In the genomic region with DNA sequence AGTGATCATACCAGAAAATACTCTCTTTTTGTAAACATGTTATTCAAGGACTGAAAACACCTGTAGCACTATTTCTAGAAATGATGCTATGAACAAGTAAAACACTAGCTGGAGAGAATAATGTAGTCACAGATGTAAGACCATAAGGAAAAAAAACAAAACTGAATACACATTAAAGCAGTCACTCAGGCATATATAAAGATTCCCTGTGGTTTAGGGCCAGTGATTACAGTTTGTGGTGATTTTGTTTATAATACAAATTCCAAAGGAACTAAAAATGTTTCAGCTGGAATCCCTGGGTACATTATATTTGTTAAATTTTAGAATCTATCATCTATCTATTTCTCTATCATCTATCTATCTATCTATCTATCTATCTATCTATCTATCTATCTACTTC, we compare ENCODE assay signal across 25 cellular contexts.
DNase-seq lines count a peak whose midpoint lies in the region; TF ChIP-seq lines count a peak whose summit lies in the region.
"Had no signal": no experiment of that assay in that cellular context is flagged by ENCODE, and none has a peak within 500 bp of the region (broad histone marks: within the 10 kb centered on the region; RNA-seq: fewer than 3 reads in every experiment).

No MANE protein-coding gene starts in this region.

- no peaks in the 10 kb centered on the region for H3K27me3 Mint-ChIP-seq in activated CD4-positive, alpha-beta T cell treated with anti-CD3 and anti-CD28 coated beads, Interleukin-2, amount 10 ng/mL, durations not matched to agents 24 days and 14 days
- H3K27me3 Mint-ChIP-seq: IgD-negative memory B cell had no signal

- H3K4me3 Mint-ChIP-seq in activated CD4-positive, alpha-beta T cell treated with anti-CD3 and anti-CD28 coated beads, Interleukin-2, amount 10 ng/mL, durations not matched to agents 24 days and 14 days: no peak overlapping the region
- H3K4me3 Mint-ChIP-seq: CD8-positive, alpha-beta T cell; IgD-negative memory B cell had no signal

- peaks cover 63% of the 10 kb centered on the region for H3K4me1 ChIP-seq in HUES48 (ENCODE audit: control insufficient read depth, insufficient read depth, low read length)
- H3K4me1 ChIP-seq in iPS-18a (ENCODE audit: control insufficient read depth, low read depth, low read length): peaks cover 46% of the 10 kb centered on the region
- no peaks in the 10 kb centered on the region for H3K4me1 ChIP-seq in ovary (ENCODE audit: insufficient read depth)
- H3K4me1 ChIP-seq: A549, SJCRH30 had no signal

- H3K36me3 Mint-ChIP-seq in activated CD4-positive, alpha-beta T cell treated with anti-CD3 and anti-CD28 coated beads, Interleukin-2, amount 10 ng/mL, durations not matched to agents 24 days and 14 days (ENCODE audit: low read depth): no peaks in the 10 kb centered on the region
- H3K36me3 Mint-ChIP-seq: CD8-positive, alpha-beta T cell; IgD-negative memory B cell had no signal

- H3K4me1 Mint-ChIP-seq in activated CD4-positive, alpha-beta T cell treated with anti-CD3 and anti-CD28 coated beads, Interleukin-2, amount 10 ng/mL, durations not matched to agents 24 days and 14 days: no peaks in the 10 kb centered on the region
- H3K4me1 Mint-ChIP-seq: IgD-negative memory B cell had no signal

- TF ChIP-seq CTCF in WERI-Rb-1 (IDR thresholded peaks at IDR 0.05; ENCODE audit: low read depth, low read length) (no peak), ovary (IDR thresholded peaks at IDR 0.05) (no peak)

- H3K27me3 ChIP-seq in HUES48 (ENCODE audit: control insufficient read depth, insufficient read depth, low read length) (no peaks in the 10 kb centered on the region), iPS-18a (ENCODE audit: control insufficient read depth, insufficient read depth, low read length) (no peaks in the 10 kb centered on the region), WERI-Rb-1 (ENCODE audit: insufficient read depth, low read depth, severe bottlenecking) (peaks cover 86% of the 10 kb centered on the region), ovary (no peaks in the 10 kb centered on the region)
- H3K27me3 ChIP-seq: BLaER1 treated with 17β-estradiol and CSF1 and Interleukin-3, amounts not matched to agents 10 nM and 100 nM; SJCRH30 had no signal

- H3K27ac Mint-ChIP-seq in activated CD4-positive, alpha-beta T cell treated with anti-CD3 and anti-CD28 coated beads, Interleukin-2, amount 10 ng/mL, durations not matched to agents 24 days and 14 days: no peak overlapping the region
- H3K27ac Mint-ChIP-seq: CD8-positive, alpha-beta T cell; IgD-negative memory B cell had no signal

- TF ChIP-seq EP300 in ovary (IDR thresholded peaks at IDR 0.05): no peak

- intact Hi-C loops in activated CD4-positive, alpha-beta T cell treated with anti-CD3 and anti-CD28 coated beads, Interleukin-2, amount 10 ng/mL, durations not matched to agents 24 days and 14 days (cut with micrococcal nuclease): no loop called here
- intact Hi-C loops in ovary (cut with DNase I): no loop called here

- H3K27ac ChIP-seq in HUES48 (ENCODE audit: low read depth, low read length) (peak overlapping the region; percentile 89), iPS-18a (ENCODE audit: low read length) (peak overlapping the region; percentile 88), WERI-Rb-1 (no peak overlapping the region), ovary (no peak overlapping the region)
- H3K27ac ChIP-seq: A549; BLaER1 treated with 17β-estradiol and CSF1 and Interleukin-3, amounts not matched to agents 10 nM and 100 nM; KMS-11; PC-9; SJCRH30 had no signal

- DNase-seq in SW480 (ENCODE audit: low spot score): peak; percentile 11
- DNase-seq in renal cortical epithelial cell (ENCODE audit: low read depth): peak; percentile 26
- DNase-seq in activated CD4-positive, alpha-beta T cell treated with anti-CD3 and anti-CD28 coated beads, Interleukin-2, amount 10 ng/mL, durations not matched to agents 24 days and 14 days: no peak
- DNase-seq in WERI-Rb-1: no peak
- DNase-seq in ovary: no peak
- DNase-seq: AML-193; Calu3; CD8-positive, alpha-beta T cell; DMS79 treated with DMSO at 0.1 percent for 48 hours; GF-D8; NCI-H1417 treated with DMSO at 0.1 percent for 48 hours; NCI-H187; NCI-H2107; NCI-H446; NCI-H524 treated with DMSO at 0.1 percent for 48 hours; NCI-H82; NK-92 treated with Interleukin-12 subunit alpha and Interleukin-12 subunit beta, amount 100 ng/mL, for 24 hours; PC-9; SJCRH30 had no signal

- H3K9me3 Mint-ChIP-seq in activated CD4-positive, alpha-beta T cell treated with anti-CD3 and anti-CD28 coated beads, Interleukin-2, amount 10 ng/mL, durations not matched to agents 24 days and 14 days: no peaks in the 10 kb centered on the region

- H3K9ac ChIP-seq in HUES48 (ENCODE audit: low read depth, low read length) (no peak overlapping the region; the same call in 1 of the 2 replicates), iPS-18a (ENCODE audit: low read length) (peak overlapping the region; percentile 14)
- H3K9ac ChIP-seq: BLaER1 treated with 17β-estradiol and CSF1 and Interleukin-3, amounts not matched to agents 10 nM and 100 nM; KMS-11 had no signal

- H3K9me3 ChIP-seq in HUES48 (ENCODE audit: control insufficient read depth, insufficient read depth, low read length) (no peaks in the 10 kb centered on the region), iPS-18a (ENCODE audit: control insufficient read depth, low read depth, low read length) (no peaks in the 10 kb centered on the region), WERI-Rb-1 (ENCODE audit: severe bottlenecking) (no peaks in the 10 kb centered on the region), ovary (no peaks in the 10 kb centered on the region)
- H3K9me3 ChIP-seq: A549; BLaER1 treated with 17β-estradiol and CSF1 and Interleukin-3, amounts not matched to agents 10 nM and 100 nM; SJCRH30 had no signal

- no peaks in the 10 kb centered on the region for H3K36me3 ChIP-seq in HUES48 (ENCODE audit: control insufficient read depth, insufficient read depth, low read length)
- H3K36me3 ChIP-seq in iPS-18a (ENCODE audit: control insufficient read depth, low read depth, low read length): no peaks in the 10 kb centered on the region
- no peaks in the 10 kb centered on the region for H3K36me3 ChIP-seq in WERI-Rb-1
- no peaks in the 10 kb centered on the region for H3K36me3 ChIP-seq in ovary
- H3K36me3 ChIP-seq: BLaER1 treated with 17β-estradiol and CSF1 and Interleukin-3, amounts not matched to agents 10 nM and 100 nM; SJCRH30 had no signal

- no peak for TF ChIP-seq POLR2A in ovary (IDR thresholded peaks at IDR 0.05)

- H3K4me3 ChIP-seq in HUES48 (ENCODE audit: low read depth, low read length): no peak overlapping the region
- H3K4me3 ChIP-seq in iPS-18a (ENCODE audit: low read length): peak overlapping the region; percentile 50
- H3K4me3 ChIP-seq in WERI-Rb-1 (ENCODE audit: low read depth, low read length): no peak overlapping the region
- H3K4me3 ChIP-seq in ovary: no peak overlapping the region
- H3K4me3 ChIP-seq: A549; BLaER1 treated with 17β-estradiol and CSF1 and Interleukin-3, amounts not matched to agents 10 nM and 100 nM; PC-9; SJCRH30 had no signal

Comparison
In these comparisons a context has a peak if more than half of its experiments do, and no peak if none do; other contexts are left out.
1. H3K27ac ChIP-seq: peak in HUES48 (single experiment) and iPS-18a (single experiment); none in WERI-Rb-1 (single experiment) and ovary (0 of 2).
2. DNase-seq: peak in SW480 (single experiment) and renal cortical epithelial cell (single experiment); none in activated CD4-positive, alpha-beta T cell treated with anti-CD3 and anti-CD28 coated beads, Interleukin-2, amount 10 ng/mL, durations not matched to agents 24 days and 14 days (single experiment), WERI-Rb-1 (single experiment) and ovary (0 of 5).